ENCODE assay signal across 10 cellular contexts in the genomic region with DNA sequence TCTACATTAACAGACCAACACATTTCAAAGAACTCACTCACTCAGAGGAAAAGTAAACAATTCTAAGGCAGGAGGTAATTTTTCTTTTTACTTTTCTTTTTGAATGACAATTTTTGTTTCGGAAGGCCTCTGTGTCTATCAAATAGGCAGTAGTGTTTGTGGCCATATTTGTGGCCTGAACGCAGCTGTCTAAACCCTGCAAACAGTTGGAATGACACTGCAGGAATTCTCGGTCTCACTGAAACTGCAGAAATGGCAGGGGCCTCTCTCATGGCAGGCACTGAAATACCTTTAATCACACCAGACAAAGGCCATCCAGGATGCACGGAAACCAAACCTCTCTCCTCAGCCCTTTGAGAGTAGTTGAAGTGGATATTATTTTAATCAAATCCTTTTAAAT. TPM values are rescaled to one million over a fixed set of nuclear protein-coding genes. Genes with fewer than 3 reads are reported as not detected.
DNase-seq lines count a peak whose midpoint lies in the region; ATAC-seq and TF ChIP-seq lines count a peak whose summit lies in the region.
"Had no signal": no experiment of that assay in that cellular context is flagged by ENCODE, and none has a peak within 500 bp of the region (broad histone marks: within the 10 kb centered on the region; RNA-seq: fewer than 3 reads in every experiment).

No MANE protein-coding gene starts in this region.

- intact Hi-C loops in heart right ventricle (cut with DNase I) (no loop called here), sciatic nerve (cut with DNase I) (no loop called here)

- H3K36me3 ChIP-seq in HUES48 (ENCODE audit: control insufficient read depth, insufficient read depth, low read length) (no peaks in the 10 kb centered on the region), SK-N-MC (ENCODE audit: insufficient read depth, low read length) (peaks cover 8% of the 10 kb centered on the region), heart right ventricle (peaks cover 0 to 7% (median 0%) of the 10 kb centered on the region in 9 donors)

- H3K27me3 ChIP-seq in HUES48 (ENCODE audit: control insufficient read depth, insufficient read depth, low read length) (no peaks in the 10 kb centered on the region), heart right ventricle (no peaks in the 10 kb centered on the region)

- ATAC-seq in heart right ventricle (peak in 4 of 8 donors; percentile 25 to 39 (median 34)), sciatic nerve (peak; percentile 52), HG03354 (IDR thresholded peaks at IDR 0.05; ENCODE audit: poor library complexity, severe bottlenecking, unreplicated experiment) (no peak)

- H3K4me1 ChIP-seq in HUES48 (ENCODE audit: control insufficient read depth, insufficient read depth, low read length) (peaks cover 58% of the 10 kb centered on the region), heart right ventricle (peaks cover 22 to 99% (median 75%) of the 10 kb centered on the region in 9 donors)

- WGBS in heart right ventricle, 2 donors, result 32 to 46% methylated on average over 4 of the region's 4 CpGs

- no peak for TF ChIP-seq CTCF in heart right ventricle (IDR thresholded peaks at IDR 0.05)

- DNase-seq in SK-N-MC (ENCODE audit: low read depth, low spot score) (no peak), heart right ventricle (no peak), sciatic nerve (ENCODE audit: low spot score) (no peak), iPS-NIHi11 (ENCODE audit: low spot score) (no peak)
- no peak for DNase-seq in activated CD4-positive, alpha-beta T cell treated with anti-CD3 and anti-CD28 coated beads for 48 hours
- DNase-seq: NCI-H446, RPMI8226 had no signal

- H3K9me3 ChIP-seq in HUES48 (ENCODE audit: control insufficient read depth, insufficient read depth, low read length) (no peaks in the 10 kb centered on the region), SK-N-MC (ENCODE audit: low read depth, low read length) (no peaks in the 10 kb centered on the region), heart right ventricle (no peaks in the 10 kb centered on the region)

- H3K9ac ChIP-seq in HUES48 (ENCODE audit: low read depth, low read length) (peak overlapping the region; percentile 46; the same call in 1 of the 2 replicates), SK-N-MC (ENCODE audit: insufficient read length) (peak overlapping the region; percentile 49)

- H3K27ac ChIP-seq in HUES48 (ENCODE audit: low read depth, low read length) (peak overlapping the region; percentile 43), SK-N-MC (peak overlapping the region; percentile 45), heart right ventricle (peak overlapping the region in 7 of 10 donors; percentile 4 to 74 (median 47))

- H3K4me3 ChIP-seq in HUES48 (ENCODE audit: low read depth, low read length), result no peak overlapping the region
- H3K4me3 ChIP-seq in SK-N-MC, result no peak overlapping the region
- H3K4me3 ChIP-seq in heart right ventricle, result no peak overlapping the region
- H3K4me3 ChIP-seq: skin epidermis had no signal

RNA-seq across cellular contexts. Expression of gene FYN, which starts 30.4 kb away (rescaled TPM):
- total RNA-seq in heart right ventricle, result 10 to 100 TPM; 33.5 to 58.1 (median 45.6) TPM
- 10 to 100 TPM; 19.1 to 28.0 TPM for polyA plus RNA-seq in heart right ventricle
- 173 TPM for total RNA-seq in sciatic nerve
